ENCODE assay signal across 8 cellular contexts in the genomic region with DNA sequence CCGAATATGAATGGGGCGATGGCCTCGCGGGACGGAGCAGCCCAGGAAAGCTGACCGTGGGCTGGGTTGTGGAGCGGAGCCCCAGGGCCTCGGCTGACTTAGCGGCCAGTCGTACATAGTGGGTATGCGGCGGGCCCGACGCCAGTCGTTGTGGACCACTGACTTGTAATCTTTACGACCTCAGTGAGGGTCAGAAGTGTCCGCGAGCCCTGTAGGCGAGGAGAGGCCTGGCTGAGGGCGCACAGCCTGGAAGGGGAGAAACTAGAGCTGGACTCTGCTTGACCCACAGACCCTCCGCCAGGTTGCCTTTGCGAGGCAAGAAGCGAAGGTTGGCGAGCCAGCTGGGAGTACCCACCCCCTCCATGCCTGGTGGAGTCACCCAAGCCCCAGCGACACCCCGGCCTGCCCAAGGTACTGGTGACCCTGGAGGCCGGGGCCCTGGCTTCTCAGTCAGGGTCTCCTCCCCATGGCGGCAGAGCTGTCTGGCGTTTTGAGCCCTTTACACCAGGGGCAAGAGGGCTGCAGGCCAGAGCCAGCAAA. TPM values are rescaled to one million over a fixed set of nuclear protein-coding genes. Genes with fewer than 3 reads are reported as not detected.
A peak's percentile ranks its signal among the peaks of the same experiment; 100 is the strongest.
DNase-seq lines count a peak whose midpoint lies in the region; TF ChIP-seq lines count a peak whose summit lies in the region.

No MANE protein-coding gene starts in this region.

- 6% methylated on average over 27 of the region's 29 CpGs for WGBS in mammary epithelial cell (ENCODE audit: low coverage, missing lambda C conversion rate)

- H3K9me3 ChIP-seq in mammary epithelial cell (replicated peaks; ENCODE audit: insufficient read depth, low read length) = no peaks in the 10 kb centered on the region

- peak overlapping the region; percentile 93 for H3K9ac ChIP-seq in mammary epithelial cell (ENCODE audit: insufficient read depth, low read length)

- TF ChIP-seq CTCF in BJ (IDR thresholded peaks at IDR 0.05; ENCODE audit: insufficient read depth, low read depth, low read length) (no peak), HL-60 (IDR thresholded peaks at IDR 0.05; ENCODE audit: insufficient read depth, low read length) (no peak), mammary epithelial cell (conservative IDR thresholded peaks at IDR 0.05 in 1 of 2, IDR thresholded peaks at IDR 0.05 in 1 of 2; ENCODE audit: extremely low read depth in 1 of 2, insufficient read depth in 1 of 2, low read depth in 1 of 2, low read length in 2 of 2) (no peak)

- TSS peak; percentile 83 for BruUV-seq in mammary epithelial cell (replicated peaks; lab: Mats Ljungman, UMichigan)

- H3K4me1 ChIP-seq in mammary epithelial cell (ENCODE audit: insufficient read depth, low read length) = peaks cover 15% of the 10 kb centered on the region

- no peaks in the 10 kb centered on the region for H3K27me3 ChIP-seq in BJ (ENCODE audit: control insufficient read depth, insufficient read depth, low read length)
- no peaks in the 10 kb centered on the region for H3K27me3 ChIP-seq in HL-60 (ENCODE audit: insufficient read depth, poor library complexity, severe bottlenecking)
- H3K27me3 ChIP-seq in mammary epithelial cell (ENCODE audit: insufficient read depth, low read length) = no peaks in the 10 kb centered on the region

- H3K79me2 ChIP-seq in mammary epithelial cell (ENCODE audit: insufficient read depth, low read length) = peaks cover 20% of the 10 kb centered on the region

- in situ Hi-C loops in mammary epithelial cell (cut with MboI; ENCODE audit: low sequenced_read_pairs in 2 of 2) = no loop called here

- CTCF ChIA-PET in BJ (lab: Yijun Ruan, JAX) (interaction anchor here (0.9 to 1.3 kb wide), 6 partner anchors 12 to 242 kb away, joined by 3 to 7 read pairs (median 4); no protein-coding TSS in a partner anchor), mammary epithelial cell (lab: Charles Lee; ENCODE audit: low non-redundant PET) (no interaction called here)

- dilution Hi-C loops in mammary epithelial cell (cut with HindIII; ENCODE audit: low sequenced_read_pairs) = no loop called here

- H3K27ac ChIP-seq in HL-60 (replicated peaks) (peak overlapping the region; percentile 95), mammary epithelial cell (ENCODE audit: insufficient read depth, low read depth, low read length) (peak overlapping the region; percentile 95)

- H2AFZ ChIP-seq in mammary epithelial cell (ENCODE audit: low read depth, low read length) = peak overlapping the region; percentile 92

- peak overlapping the region; percentile 84 for H3K4me3 ChIP-seq in BJ (ENCODE audit: low read depth, low read length)
- peak overlapping the region; percentile 69 for H3K4me3 ChIP-seq in HL-60 (replicated peaks; ENCODE audit: insufficient read depth, low read length)
- peak overlapping the region; percentile 72 to 92 (median 83) for H3K4me3 ChIP-seq in mammary epithelial cell (replicated peaks in 1 of 3; ENCODE audit: insufficient read depth in 1 of 3, low read depth in 2 of 3, low read length in 3 of 3)

- intact Hi-C loops in mammary epithelial cell (cut with micrococcal nuclease) = loop anchor here (1.0 to 5.0 kb wide), 3 partner anchors 188 to 369 kb away; partner anchors contain the start of gene ZNF839

- H3K36me3 ChIP-seq in BJ (ENCODE audit: control insufficient read depth, insufficient read depth, low read length) = no peaks in the 10 kb centered on the region
- H3K36me3 ChIP-seq in mammary epithelial cell (ENCODE audit: insufficient read depth, low read length) = no peaks in the 10 kb centered on the region

- H4K20me1 ChIP-seq in mammary epithelial cell (ENCODE audit: insufficient read depth, low read length) = no peaks in the 10 kb centered on the region

- peak overlapping the region; percentile 99 for H3K4me2 ChIP-seq in mammary epithelial cell (ENCODE audit: insufficient read depth, low read depth, low read length)

- POLR2A ChIA-PET in BJ (lab: Charles Lee) = interaction anchor here (1.0 kb wide), 1 partner anchor 188 kb away, joined by 4 read pairs; no protein-coding TSS in a partner anchor

- DNase-seq in BJ (ENCODE audit: low read depth) (no peak), HL-60 (ENCODE audit: low read depth in 1 of 2, low spot score in 1 of 2) (no peak), mammary epithelial cell (no peak), mesenteric fat pad (ENCODE audit: low spot score) (peak; percentile 84), NCI-H524 treated with DMSO at 0.1 percent for 48 hours (lab: John Stamatoyannopoulos, UW) (no peak), NCI-H226 (no peak)
- DNase-seq in effector CD8-positive, alpha-beta T cell (lab: John Stamatoyannopoulos, UW) = no peak
- DNase-seq in activated CD8-positive, alpha-beta memory T cell treated with anti-CD3 and anti-CD28 coated beads, Interleukin-2, amount 50 U/mL, for 4 hours = no peak

RNA-seq across cellular contexts. Expression of gene DYNC1H1, which starts 15.6 kb away (rescaled TPM):
- polyA plus RNA-seq in BJ (2011; rRNA removed) (138 and 139 TPM in 2 replicates), mammary epithelial cell (144 TPM)
- 558 and 724 TPM in 2 replicates for polyA minus RNA-seq in BJ (2011; rRNA and poly(A)+ RNA removed)
- total RNA-seq in mammary epithelial cell (100 to 1,000 TPM; 557 to 626 TPM), mesenteric fat pad (473 TPM)
- polyA minus RNA-seq in mammary epithelial cell = 733 TPM
